ENCODE assay signal across 7 cellular contexts in genomic region chr11:65083134-65083833, GRCh38. TPM values are rescaled to one million over a fixed set of nuclear protein-coding genes. Genes with fewer than 3 reads are reported as not detected.
DNase-seq lines count a peak whose midpoint lies in the region; ATAC-seq and TF ChIP-seq lines count a peak whose summit lies in the region.

No MANE protein-coding gene starts in this region.

- CTCF ChIA-PET in GM10248 (lab: Yijun Ruan, JAX), result interaction anchor here (1.0 to 1.8 kb wide), 7 partner anchors 11 to 489 kb away, joined by 3 to 10 read pairs (median 3); partner anchors contain the start of genes ARL2 and FAM89B

- H3K9me3 ChIP-seq in mononuclear cell (ENCODE audit: low read depth, low read length), result no peaks in the 10 kb centered on the region

- H3K4me3 ChIP-seq in astrocyte of the spinal cord (ENCODE audit: low read depth, low read length), result peak overlapping the region; percentile 81
- H3K4me3 ChIP-seq in mononuclear cell (ENCODE audit: low read length), result peak overlapping the region; percentile 43

- DNase-seq in astrocyte of the spinal cord (ENCODE audit: low read depth, low spot score) (no peak), NCI-H1105 treated with DMSO at 0.1 percent for 48 hours (lab: John Stamatoyannopoulos, UW) (no peak), GM10248 (ENCODE audit: extremely low spot score) (no peak), NCI-H128 (lab: John Stamatoyannopoulos, UW; ENCODE audit: unreplicated experiment) (no peak)

- no peaks in the 10 kb centered on the region for H3K27me3 ChIP-seq in mononuclear cell (ENCODE audit: insufficient read depth, low read length)

- in situ Hi-C loops in astrocyte of the spinal cord (cut with HindIII; ENCODE audit: low sequenced_read_pairs), result no loop called here

- POLR2A ChIA-PET in GM10248 (lab: Yijun Ruan, JAX), result interaction anchor here (0.6 kb wide), 1 partner anchor 91 kb away, joined by 3 read pairs; no protein-coding TSS in a partner anchor

- peaks cover 37% of the 10 kb centered on the region for H3K4me1 ChIP-seq in mononuclear cell (ENCODE audit: insufficient read depth, low read length)

- ATAC-seq in GM19351 (IDR thresholded peaks at IDR 0.05; ENCODE audit: unreplicated experiment), result peak; percentile 16
- peak; percentile 18 for ATAC-seq in HG03342 (IDR thresholded peaks at IDR 0.05; ENCODE audit: unreplicated experiment)

- TF ChIP-seq CTCF in astrocyte of the spinal cord (IDR thresholded peaks at IDR 0.05; ENCODE audit: low read depth, low read length) (no peak), GM10248 (IDR thresholded peaks at IDR 0.05; ENCODE audit: control extremely low read depth, extremely low read depth, low read depth, missing control alignments) (no peak)

RNA-seq across cellular contexts. Expression of gene CDCA5, which starts 0.6 kb away (rescaled TPM):
- not detected for total RNA-seq in mononuclear cell

RNA-seq across cellular contexts. Expression of gene ZFPL1, which starts 0.7 kb away (rescaled TPM):
- 17.6 TPM for total RNA-seq in mononuclear cell

RNA-seq across cellular contexts. Expression of gene VPS51, which starts 12.7 kb away (rescaled TPM):
- total RNA-seq in mononuclear cell, result 397 TPM

RNA-seq across cellular contexts. Expression of gene NAALADL1, which starts 24.9 kb away (rescaled TPM):
- 6.6 TPM for total RNA-seq in mononuclear cell

RNA-seq across cellular contexts. Expression of gene TM7SF2, which starts 28.4 kb away (rescaled TPM):
- 9.1 TPM for total RNA-seq in mononuclear cell
